In the genomic region with DNA sequence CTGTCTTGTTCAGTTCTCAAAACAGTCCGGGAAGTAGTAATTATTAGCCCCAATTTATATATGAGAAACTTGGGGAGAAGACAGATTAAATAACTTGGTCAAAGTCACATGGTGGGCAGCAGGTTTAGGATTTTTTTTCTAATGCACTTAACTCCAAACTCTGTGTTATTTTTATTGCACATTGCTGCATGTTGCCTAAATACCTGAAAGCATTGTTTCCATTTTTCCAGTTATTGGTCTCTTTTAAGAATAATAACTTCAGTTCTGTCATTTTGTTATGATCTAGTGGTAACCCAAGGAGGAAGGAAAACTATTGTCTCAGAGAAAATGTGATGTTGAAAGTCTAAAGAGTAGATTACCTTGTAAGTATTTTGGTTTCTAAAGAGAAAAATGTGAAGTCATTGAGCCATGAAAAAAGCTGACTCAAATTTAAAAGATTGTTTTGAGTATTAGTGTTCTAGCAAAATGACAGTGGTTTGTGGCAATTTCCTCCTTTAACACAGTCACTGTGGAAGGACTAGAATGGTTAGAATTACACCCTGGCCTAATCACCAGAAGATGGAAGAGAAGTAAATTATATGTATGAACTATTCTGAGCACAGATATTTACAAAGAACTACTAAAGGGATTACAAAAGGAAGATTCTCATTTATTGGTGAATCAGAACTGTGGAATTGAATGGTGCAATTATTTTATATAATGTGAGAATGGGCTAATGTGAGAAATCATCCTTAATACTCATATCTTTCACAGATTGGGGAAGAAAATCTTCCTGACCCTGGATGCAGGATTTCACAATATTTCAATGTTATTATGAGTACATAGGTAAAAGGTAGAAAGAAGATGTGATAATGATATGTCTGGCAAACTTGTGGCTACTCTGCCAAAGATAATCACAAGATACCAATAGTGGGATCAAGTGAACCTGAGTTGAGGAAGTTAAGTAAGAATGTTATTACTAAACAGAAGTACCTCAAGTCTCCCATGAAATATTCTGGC, we compare ENCODE assay signal across 9 cellular contexts. TPM values are rescaled to one million over a fixed set of nuclear protein-coding genes. Genes with fewer than 3 reads are reported as not detected.
DNase-seq lines count a peak whose midpoint lies in the region; ATAC-seq lines count a peak whose summit lies in the region.
"Had no signal": no experiment of that assay in that cellular context is flagged by ENCODE, and none has a peak within 500 bp of the region (broad histone marks: within the 10 kb centered on the region; RNA-seq: fewer than 3 reads in every experiment).

No MANE protein-coding gene starts in this region.

- H3K4me1 ChIP-seq in neuronal stem cell (ENCODE audit: control insufficient read depth in 2 of 2, insufficient read depth in 1 of 2, low read depth in 1 of 2, low read length in 2 of 2), result no peaks in the 10 kb centered on the region

- no CpG with 5 or more reads among the region's 1 CpG for WGBS in neuronal stem cell (ENCODE audit: extremely low coverage in 2 of 2, insufficient read length in 2 of 2, insufficient replicate concordance in 1 of 2), 2 donors

- no peak overlapping the region for H2BK12ac ChIP-seq in neuronal stem cell (ENCODE audit: low read length)

- H3K36me3 ChIP-seq in neuronal stem cell (replicated peaks in 1 of 2; ENCODE audit: control insufficient read depth in 2 of 2, insufficient read depth in 2 of 2, low read length in 2 of 2), result no peaks in the 10 kb centered on the region

- H3K14ac ChIP-seq in neuronal stem cell (ENCODE audit: low read length), result no peak overlapping the region

- H4K91ac ChIP-seq in neuronal stem cell (ENCODE audit: low read depth, low read length, poor library complexity), result no peak overlapping the region

- no peak overlapping the region for H2BK120ac ChIP-seq in neuronal stem cell (ENCODE audit: low read depth, low read length)

- ATAC-seq in GM18909 (IDR thresholded peaks at IDR 0.05; ENCODE audit: poor library complexity, unreplicated experiment) (peak; percentile 94), HG02938 (IDR thresholded peaks at IDR 0.05; ENCODE audit: unreplicated experiment) (peak; percentile 93)
- no peak for ATAC-seq in activated CD4-positive, alpha-beta T cell treated with anti-CD3 and anti-CD28 coated beads for 36 hours

- no peak overlapping the region for H2BK15ac ChIP-seq in neuronal stem cell (ENCODE audit: low read length)

- H3K18ac ChIP-seq in neuronal stem cell (ENCODE audit: low read length), result no peak overlapping the region

- H3K4me3 Mint-ChIP-seq in activated CD4-positive, alpha-beta T cell treated with anti-CD3 and anti-CD28 coated beads for 36 hours, result no peak overlapping the region

- H3K4ac ChIP-seq in neuronal stem cell (ENCODE audit: low read length), result no peak overlapping the region

- CTCF ChIA-PET in activated CD4-positive, alpha-beta T cell treated with anti-CD3 and anti-CD28 coated beads for 36 hours (lab: Charles Lee), result no interaction called here

- DNase-seq in OCI-M1 (lab: John Stamatoyannopoulos, UW) (peak; percentile 31), renal cortical epithelial cell (ENCODE audit: low read depth) (peak; percentile 84), neuronal stem cell (ENCODE audit: low spot score) (no peak), ureter (ENCODE audit: low spot score) (no peak), SHP77 (lab: John Stamatoyannopoulos, UW) (no peak)
- no peak for DNase-seq in activated CD4-positive, alpha-beta T cell treated with anti-CD3 and anti-CD28 coated beads for 36 hours
- DNase-seq: kidney had no signal

- no peak overlapping the region for H3K27ac ChIP-seq in neuronal stem cell (replicated peaks; ENCODE audit: low read length)

- no peaks in the 10 kb centered on the region for H3K9me3 Mint-ChIP-seq in activated CD4-positive, alpha-beta T cell treated with anti-CD3 and anti-CD28 coated beads for 36 hours (ENCODE audit: low read depth)

- H3K9ac ChIP-seq in neuronal stem cell (ENCODE audit: low read depth, low read length, poor library complexity), result no peak overlapping the region

- no peak overlapping the region for H2AK5ac ChIP-seq in neuronal stem cell (ENCODE audit: low read depth, low read length)

- no peak overlapping the region for H2BK5ac ChIP-seq in neuronal stem cell (ENCODE audit: low read length)

- no peaks in the 10 kb centered on the region for H3K9me3 ChIP-seq in neuronal stem cell (replicated peaks in 1 of 2; ENCODE audit: control insufficient read depth in 2 of 2, insufficient read depth in 1 of 2, low read depth in 1 of 2, low read length in 2 of 2)

- H3K27ac Mint-ChIP-seq in activated CD4-positive, alpha-beta T cell treated with anti-CD3 and anti-CD28 coated beads for 36 hours, result no peak overlapping the region

- no peak overlapping the region for H3K4me2 ChIP-seq in neuronal stem cell (ENCODE audit: insufficient read depth, low read length, poor library complexity, severe bottlenecking)

- H3K4me1 Mint-ChIP-seq in activated CD4-positive, alpha-beta T cell treated with anti-CD3 and anti-CD28 coated beads for 36 hours, result peaks cover 3% of the 10 kb centered on the region

- H3K27me3 ChIP-seq in neuronal stem cell (ENCODE audit: control insufficient read depth in 3 of 3, insufficient read depth in 3 of 3, low read depth in 1 of 3, low read length in 3 of 3), result no peaks in the 10 kb centered on the region

- H3K4me3 ChIP-seq in neuronal stem cell (ENCODE audit: low read length in 2 of 2), result no peak overlapping the region

- no peak overlapping the region for H4K8ac ChIP-seq in neuronal stem cell (ENCODE audit: low read depth, low read length)

- H3K23ac ChIP-seq in neuronal stem cell (ENCODE audit: low read depth, low read length, poor library complexity), result no peak overlapping the region

- H2AFZ ChIP-seq in neuronal stem cell (ENCODE audit: low read length), result no peak overlapping the region

- peaks cover 3% of the 10 kb centered on the region for H3K27me3 Mint-ChIP-seq in activated CD4-positive, alpha-beta T cell treated with anti-CD3 and anti-CD28 coated beads for 36 hours

- POLR2A ChIA-PET in activated CD4-positive, alpha-beta T cell treated with anti-CD3 and anti-CD28 coated beads for 36 hours (lab: Charles Lee), result no interaction called here

- intact Hi-C loops in activated CD4-positive, alpha-beta T cell treated with anti-CD3 and anti-CD28 coated beads for 36 hours (cut with DNase I, micrococcal nuclease), result no loop called here

- H3K36me3 Mint-ChIP-seq in activated CD4-positive, alpha-beta T cell treated with anti-CD3 and anti-CD28 coated beads for 36 hours (ENCODE audit: low read depth), result no peaks in the 10 kb centered on the region

- no peaks in the 10 kb centered on the region for H3K79me1 ChIP-seq in neuronal stem cell (ENCODE audit: low read depth, low read length)

RNA-seq across cellular contexts. Expression of a gene that starts 21.7 kb away (rescaled TPM):
- 110 and 1,468 TPM in 2 replicates for total RNA-seq in renal cortical epithelial cell
- not detected for polyA plus RNA-seq in neuronal stem cell (2013, experiment 1 of 2)
- polyA plus RNA-seq in neuronal stem cell (2013, experiment 2 of 2), result not detected
- under 1 TPM; 0.76 to 0.80 TPM for total RNA-seq in activated CD4-positive, alpha-beta T cell treated with anti-CD3 and anti-CD28 coated beads for 36 hours
- 0.44 TPM for total RNA-seq in ureter

Comparison
In these comparisons a context has a peak if more than half of its experiments do, and no peak if none do; other contexts are left out.
1. DNase-seq: peak in OCI-M1 (single experiment) and renal cortical epithelial cell (single experiment); none in neuronal stem cell (single experiment), activated CD4-positive, alpha-beta T cell treated with anti-CD3 and anti-CD28 coated beads for 36 hours (single experiment), ureter (single experiment) and SHP77 (0 of 2).
2. RNA of a gene that starts 21.7 kb away (total RNA-seq): 110 to 1,468 TPM in renal cortical epithelial cell; 0.76 to 0.80 TPM in activated CD4-positive, alpha-beta T cell treated with anti-CD3 and anti-CD28 coated beads for 36 hours and 0.44 TPM in ureter (single experiment); every median in the first group is over 10 times any median in the second.